20 cellular contexts compared by ENCODE assay signal in genomic region chr15:25661898-25662297, GRCh38.
A peak's percentile ranks its signal among the peaks of the same experiment; 100 is the strongest.
DNase-seq lines count a peak whose midpoint lies in the region; ATAC-seq, FAIRE-seq and TF ChIP-seq lines count a peak whose summit lies in the region.
"Had no signal": no experiment of that assay in that cellular context is flagged by ENCODE, and none has a peak within 500 bp of the region (broad histone marks: within the 10 kb centered on the region; RNA-seq: fewer than 3 reads in every experiment).

No MANE protein-coding gene starts in this region.

- no peak overlapping the region for H2AFZ ChIP-seq in H1 (ENCODE audit: low read length)

- TF ChIP-seq EP300 in H1 (IDR thresholded peaks at IDR 0.05; ENCODE audit: borderline replicate concordance in 1 of 2, low read depth in 2 of 2, low read length in 2 of 2) = no peak

- H3K9ac ChIP-seq in H1 (replicated peaks in 1 of 4; ENCODE audit: extremely low read depth in 1 of 4, low read depth in 3 of 4, low read length in 3 of 4) = no peak overlapping the region

- H2BK20ac ChIP-seq in H1 (ENCODE audit: low read length) = peak overlapping the region; percentile 72; the same call in 1 of the 2 replicates

- 0 out of 4 replicates have a peak overlapping the region, but pooled peaks of 1 of the 2 experiments have one; percentile 2 for H3K4me2 ChIP-seq in H1 (ENCODE audit: insufficient read depth in 1 of 2, low read depth in 2 of 2, low read length in 2 of 2)

- no peaks in the 10 kb centered on the region for H3K27me3 ChIP-seq in H7 (ENCODE audit: control insufficient read depth, insufficient read depth, low read length)
- H3K27me3 ChIP-seq in H1 (replicated peaks in 1 of 4; ENCODE audit: control insufficient read depth in 3 of 4, extremely low read depth in 1 of 4, insufficient read depth in 3 of 4, low read length in 3 of 4) = peaks cover 0 to 2% (median 0%) of the 10 kb centered on the region in 4 experiments; a peak in 2 of 7 replicates
- peaks cover 0 to 13% of the 10 kb centered on the region in 2 donors for H3K27me3 ChIP-seq in left lung
- no peaks in the 10 kb centered on the region for H3K27me3 ChIP-seq in effector memory CD4-positive, alpha-beta T cell (replicated peaks; ENCODE audit: control insufficient read depth, insufficient read depth, low read length, poor library complexity, severe bottlenecking)
- H3K27me3 ChIP-seq: BE2C had no signal

- no peak overlapping the region for H3K18ac ChIP-seq in H1 (ENCODE audit: extremely low read depth, low read length)

- H4K20me1 ChIP-seq in H1 (replicated peaks in 1 of 2; ENCODE audit: control insufficient read depth in 1 of 2, insufficient read depth in 2 of 2, low read length in 2 of 2) = no peaks in the 10 kb centered on the region

- H3K4ac ChIP-seq in H1 (replicated peaks; ENCODE audit: insufficient read length, low read depth, low read length) = no peak overlapping the region

- DNase-seq in H7 (peak; percentile 43), H1 (ENCODE audit: low read depth in 1 of 2, low spot score in 2 of 2) (no peak), left lung (no peak), UCSD-AML1 (lab: John Stamatoyannopoulos, UW; ENCODE audit: unreplicated experiment) (no peak)
- DNase-seq in effector memory CD4-positive, alpha-beta T cell = no peak
- DNase-seq: ACHN; BE2C; Caco-2; CD4-positive, alpha-beta T cell; GDM1; NCI-H1436; NCI-H1930; NCI-H226; NCI-H524; OCI-M1; SIG-M5 had no signal

- H2BK12ac ChIP-seq in H1 (ENCODE audit: low read depth, low read length) = no peak overlapping the region

- WGBS in H1 (ENCODE audit: extremely low coverage in 1 of 2, insufficient coverage in 1 of 2, insufficient read length in 1 of 2, insufficient replicate concordance in 2 of 2, low coverage in 1 of 2, low lambda C conversion rate in 2 of 2, missing lambda C conversion rate in 1 of 2), 2 experiments = 87% methylated on average over 4 of the region's 4 CpGs; no CpG with 5 or more reads in 1 of the 2 experiments

- H3K36me3 ChIP-seq in H7 (replicated peaks; ENCODE audit: control insufficient read depth, insufficient read depth, low read length) (no peaks in the 10 kb centered on the region), H1 (ENCODE audit: control insufficient read depth in 2 of 4, insufficient read depth in 4 of 4, low read length in 3 of 4) (no peaks in the 10 kb centered on the region), left lung (no peaks in the 10 kb centered on the region)
- H3K36me3 ChIP-seq in effector memory CD4-positive, alpha-beta T cell (ENCODE audit: control insufficient read depth, insufficient read depth, low read length) = no peaks in the 10 kb centered on the region
- H3K36me3 ChIP-seq: BE2C had no signal

- no peaks in the 10 kb centered on the region for H3K79me2 ChIP-seq in H1 (ENCODE audit: control insufficient read depth in 1 of 2, insufficient read depth in 2 of 2, low read length in 2 of 2)

- H2AK5ac ChIP-seq in H1 (ENCODE audit: low read depth, low read length) = no peak overlapping the region

- H3K23ac ChIP-seq in H1 (ENCODE audit: insufficient read length) = no peak overlapping the region

- no peak overlapping the region for H4K91ac ChIP-seq in H1 (replicated peaks; ENCODE audit: insufficient read length, low read length)

- POLR2A ChIA-PET in H1 (lab: Charles Lee; ENCODE audit: partially characterized antibody) = no interaction called here

- H3K27ac ChIP-seq in H1 (ENCODE audit: low read depth, low read length) = no peak overlapping the region
- H3K27ac ChIP-seq in left lung = no peak overlapping the region
- no peak overlapping the region for H3K27ac ChIP-seq in effector memory CD4-positive, alpha-beta T cell (ENCODE audit: insufficient read depth, low read length, poor library complexity, severe bottlenecking)

- no peak overlapping the region for H3K14ac ChIP-seq in H1 (ENCODE audit: insufficient read length)

- H4K5ac ChIP-seq in H1 (ENCODE audit: insufficient read length, low read depth, low read length) = no peak overlapping the region

- no peak overlapping the region; the same call in 1 of the 2 replicates for H2BK15ac ChIP-seq in H1 (ENCODE audit: low read length)

- H3K23me2 ChIP-seq in H1 (ENCODE audit: low read depth, low read length) = no peaks in the 10 kb centered on the region

- peaks cover 0 to 6% (median 5%) of the 10 kb centered on the region in 4 experiments; a peak in 5 of 7 replicates for H3K4me1 ChIP-seq in H1 (replicated peaks in 1 of 4; ENCODE audit: control insufficient read depth in 3 of 4, insufficient read depth in 4 of 4, low read length in 3 of 4)
- no peaks in the 10 kb centered on the region for H3K4me1 ChIP-seq in left lung
- no peaks in the 10 kb centered on the region for H3K4me1 ChIP-seq in effector memory CD4-positive, alpha-beta T cell (ENCODE audit: control insufficient read depth, insufficient read depth, low read length, poor library complexity, severe bottlenecking)
- H3K4me1 ChIP-seq: BE2C had no signal

- CTCF ChIA-PET in H1 (lab: Charles Lee; ENCODE audit: partially characterized antibody) = no interaction called here

- H2BK5ac ChIP-seq in H1 (ENCODE audit: low read depth, low read length) = no peak overlapping the region

- no peaks in the 10 kb centered on the region for H3K79me1 ChIP-seq in H1 (ENCODE audit: low read depth, low read length)

- no peak for TF ChIP-seq RAD21 in H1 (IDR thresholded peaks at IDR 0.05 in 1 of 2, conservative IDR thresholded peaks at IDR 0.05 in 1 of 2; ENCODE audit: low read depth in 2 of 2, low read length in 2 of 2)

- TF ChIP-seq CTCF in H1 (IDR thresholded peaks at IDR 0.05; ENCODE audit: control extremely low read depth in 1 of 3, insufficient read depth in 1 of 3, low read depth in 1 of 3, low read length in 3 of 3) (no peak), left lung (IDR thresholded peaks at IDR 0.05) (no peak)

- H3K4me3 ChIP-seq in H7 (ENCODE audit: insufficient read depth, low read depth, low read length) (no peak overlapping the region), H1 (ENCODE audit: extremely low read depth in 1 of 4, insufficient read depth in 2 of 4, low read depth in 3 of 4, low read length in 4 of 4) (no peak overlapping the region), left lung (no peak overlapping the region)
- no peak overlapping the region for H3K4me3 ChIP-seq in effector memory CD4-positive, alpha-beta T cell (ENCODE audit: insufficient read depth, low read depth, low read length, poor library complexity, severe bottlenecking)

- ATAC-seq in left lung (peak; percentile 60), GM19467 (IDR thresholded peaks at IDR 0.05; ENCODE audit: unreplicated experiment) (no peak), HG03520 (IDR thresholded peaks at IDR 0.05; ENCODE audit: unreplicated experiment) (no peak)
- ATAC-seq: HepG2, SK-N-SH treated with all-trans-retinoic acid at 6 μM for 48 hours had no signal

- FAIRE-seq in H1 (lab: Jason Lieb, UNC) = peak; percentile 13
- FAIRE-seq: HepG2 had no signal

- TF ChIP-seq POLR2A in H1 (IDR thresholded peaks at IDR 0.05; ENCODE audit: control extremely low read depth in 1 of 2, low read depth in 2 of 2, low read length in 2 of 2) = no peak

- intact Hi-C loops in left lung (cut with DNase I) = no loop called here

- H4K8ac ChIP-seq in H1 (ENCODE audit: extremely low read depth, insufficient read depth, low read length) = no peak overlapping the region

- no peak overlapping the region for H3K56ac ChIP-seq in H1 (replicated peaks; ENCODE audit: insufficient read length, low read depth, low read length)

- no peak overlapping the region for H2BK120ac ChIP-seq in H1 (replicated peaks; ENCODE audit: low read depth, low read length)

- no peaks in the 10 kb centered on the region; a peak in 2 of 4 replicates for H3K9me3 ChIP-seq in H1 (ENCODE audit: insufficient read depth in 2 of 2, low read depth in 1 of 2, low read length in 1 of 2)
- no peaks in the 10 kb centered on the region for H3K9me3 ChIP-seq in left lung
- H3K9me3 ChIP-seq in effector memory CD4-positive, alpha-beta T cell (ENCODE audit: control insufficient read depth, low read length) = no peaks in the 10 kb centered on the region
- H3K9me3 ChIP-seq: BE2C had no signal

TF ChIP-seq in H1, 55 proteins besides CTCF, POLR2A, EP300 and RAD21:
- TF ChIP-seq GTF2F1 (IDR thresholded peaks at IDR 0.05; ENCODE audit: borderline replicate concordance, low read depth, low read length) (no peak), FOSL1 (IDR thresholded peaks at IDR 0.05; ENCODE audit: insufficient read depth, low read depth, low read length) (no peak), TAF7 (optimal IDR thresholded peaks at IDR 0.05; ENCODE audit: borderline replicate concordance, low read depth, low read length) (no peak), EGR1 (IDR thresholded peaks at IDR 0.05; ENCODE audit: borderline replicate concordance, low read depth, low read length) (no peak), TEAD4 (IDR thresholded peaks at IDR 0.05; ENCODE audit: low read depth, low read length) (no peak), ZNF274 (IDR thresholded peaks at IDR 0.05; ENCODE audit: borderline replicate concordance, extremely low read depth, low read length) (no peak), KDM5A (IDR thresholded peaks at IDR 0.05; ENCODE audit: low read length) (no peak), RFX5 (IDR thresholded peaks at IDR 0.05; ENCODE audit: borderline replicate concordance, low read depth, low read length) (no peak), CBX5 (IDR thresholded peaks at IDR 0.05; ENCODE audit: low read depth, low read length) (no peak), RBBP5 (IDR thresholded peaks at IDR 0.05; ENCODE audit: borderline replicate concordance, low read depth, low read length) (no peak), RXRA (IDR thresholded peaks at IDR 0.05; ENCODE audit: insufficient read depth, low read depth, low read length) (no peak), GABPA (IDR thresholded peaks at IDR 0.05; ENCODE audit: borderline replicate concordance, insufficient read depth, low read length) (no peak), JUND (IDR thresholded peaks at IDR 0.05; ENCODE audit: low read length) (no peak), TBP (IDR thresholded peaks at IDR 0.05; ENCODE audit: low read depth, low read length) (no peak), KDM1A (IDR thresholded peaks at IDR 0.05; ENCODE audit: borderline replicate concordance, low read length) (no peak), CREB1 (IDR thresholded peaks at IDR 0.05) (no peak), SP1 (IDR thresholded peaks at IDR 0.05; ENCODE audit: low read depth, low read length) (no peak), HDAC2 (IDR thresholded peaks at IDR 0.05; ENCODE audit: borderline replicate concordance in 1 of 2, low read depth in 2 of 2, low read length in 2 of 2) (no peak), SAP30 (IDR thresholded peaks at IDR 0.05; ENCODE audit: insufficient read depth, insufficient replicate concordance, low read length) (no peak), EZH2 (IDR thresholded peaks at IDR 0.05; ENCODE audit: low read depth, low read length, severe bottlenecking) (no peak)
TF ChIP-seq in H1: peak in this region for 0.
